In the genomic region with DNA sequence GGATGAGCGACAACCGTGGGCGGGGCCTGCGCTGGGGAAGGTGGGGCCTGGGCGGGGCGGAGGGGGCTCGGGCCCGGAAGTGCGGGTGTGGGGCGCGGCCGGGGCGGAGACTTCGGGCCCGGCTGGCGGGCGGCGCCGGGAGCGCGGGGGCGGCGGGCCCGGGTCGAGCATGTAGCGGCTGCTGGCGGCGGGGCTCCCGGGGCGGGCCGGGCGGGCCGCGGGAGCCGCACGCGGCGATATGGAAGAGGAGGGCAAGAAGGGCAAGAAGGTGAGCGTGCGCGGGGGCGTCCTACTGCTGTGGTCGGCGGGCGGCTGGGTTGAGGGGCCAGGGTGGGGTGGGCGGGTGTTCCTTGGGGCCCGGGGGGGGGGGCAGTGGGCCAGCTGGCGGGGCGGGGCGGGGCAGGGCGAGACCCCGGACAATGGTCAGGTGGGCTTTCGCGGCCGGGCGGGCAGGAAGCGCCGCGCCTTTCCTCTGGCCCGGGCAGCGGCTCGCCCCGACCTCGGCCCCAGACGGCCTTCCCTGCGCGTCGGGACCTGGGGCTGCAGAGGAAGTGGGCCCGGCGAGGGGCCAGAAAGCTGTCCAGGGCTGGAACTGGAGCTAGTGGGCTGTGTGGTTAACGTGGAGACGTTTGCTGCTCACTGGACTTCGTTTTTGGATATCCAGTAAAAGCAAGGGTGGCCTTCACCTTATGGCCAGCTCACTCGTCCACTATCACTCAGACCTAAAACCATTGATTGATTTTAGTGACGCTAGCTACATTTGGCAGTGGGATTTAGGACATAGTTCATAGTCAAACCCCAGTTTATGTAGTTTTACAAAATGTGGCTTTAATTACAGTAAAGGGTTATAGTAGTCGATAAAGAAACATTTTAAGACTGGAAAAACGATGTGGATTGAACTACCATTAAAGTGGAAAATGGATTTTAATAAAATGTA, we compare ENCODE assay signal across 8 cellular contexts. TPM values are rescaled to one million over a fixed set of nuclear protein-coding genes. Genes with fewer than 3 reads are reported as not detected.
A peak's percentile ranks its signal among the peaks of the same experiment; 100 is the strongest.
DNase-seq lines count a peak whose midpoint lies in the region; ATAC-seq and TF ChIP-seq lines count a peak whose summit lies in the region.

A gene (plus strand): TSS at position 106 of the 937 bp plus-strand sequence. CDS start 133 bp downstream, at position 239.

- H3K4me3 Mint-ChIP-seq in CD8-positive, alpha-beta T cell = peak within 1 kb of the TSS; percentile 99

- no peaks in the 10 kb centered on the region for H3K27me3 Mint-ChIP-seq in CD8-positive, alpha-beta T cell (ENCODE audit: low read depth)

- H3K27ac Mint-ChIP-seq in CD8-positive, alpha-beta T cell = peak within 1 kb of the TSS; percentile 98

- DNase-seq in CD8-positive, alpha-beta T cell = peak in 1 of 7 experiments; percentile 55
- DNase-seq in NCI-H748 (lab: John Stamatoyannopoulos, UW; ENCODE audit: unreplicated experiment) (peak; percentile 62), body of pancreas (peak; percentile 48 to 58 (median 54)), skeletal muscle cell (ENCODE audit: low read depth) (no peak), HPDE6-E6E7 (ENCODE audit: extremely low spot score) (no peak), epidermal melanocyte (ENCODE audit: insufficient read length, low spot score) (no peak)

- peak within 1 kb of the TSS; percentile 78 for H3K4me3 ChIP-seq in CD8-positive, alpha-beta T cell (ENCODE audit: low read depth, low read length)
- H3K4me3 ChIP-seq in body of pancreas = peak within 1 kb of the TSS; percentile 41 to 78
- H3K4me3 ChIP-seq in iPS-18c (ENCODE audit: insufficient read depth, low read depth, low read length) = peak within 1 kb of the TSS; percentile 81
- H3K4me3 ChIP-seq in skeletal muscle cell (ENCODE audit: low read depth, low read length) = peak within 1 kb of the TSS; percentile 63

- TF ChIP-seq POLR2A in body of pancreas (IDR thresholded peaks at IDR 0.05) = peak in 2 of 3 donors; percentile 39 to 46

- no peaks in the 10 kb centered on the region for H3K9me3 ChIP-seq in CD8-positive, alpha-beta T cell (ENCODE audit: low read length)
- no peaks in the 10 kb centered on the region for H3K9me3 ChIP-seq in body of pancreas
- H3K9me3 ChIP-seq in iPS-18c (ENCODE audit: control insufficient read depth, insufficient read depth, low read length) = no peaks in the 10 kb centered on the region

- CTCF ChIA-PET in CD8-positive, alpha-beta T cell (lab: Charles Lee) = interaction anchor here (0.9 to 6.3 kb wide), 11 partner anchors 14 to 136 kb away, joined by 3 to 52 read pairs (median 4); no protein-coding TSS in a partner anchor

- no peak for TF ChIP-seq CTCF in CD8-positive, alpha-beta T cell (IDR thresholded peaks at IDR 0.05)
- no peak for TF ChIP-seq CTCF in body of pancreas (IDR thresholded peaks at IDR 0.05)

- intact Hi-C loops in CD8-positive, alpha-beta T cell (cut with DNase I, micrococcal nuclease) = loop anchor here (1.0 to 10.0 kb wide), 6 partner anchors 21 to 418 kb away; a partner anchor contains a TSS
- intact Hi-C loops in body of pancreas (cut with DNase I) = loop anchor here (10.0 kb wide), 1 partner anchor 104 kb away; no protein-coding TSS in a partner anchor

- WGBS in body of pancreas, 2 donors = 0 to 1% methylated on average over 24 to 29 of the region's 77 CpGs

- peaks cover 14% of the 10 kb centered on the region for H3K36me3 Mint-ChIP-seq in CD8-positive, alpha-beta T cell

- H3K4me1 ChIP-seq in CD8-positive, alpha-beta T cell (ENCODE audit: insufficient read depth, low read length) = peaks cover 29% of the 10 kb centered on the region
- peaks cover 20% of the 10 kb centered on the region for H3K4me1 ChIP-seq in body of pancreas

- H3K36me3 ChIP-seq in CD8-positive, alpha-beta T cell (ENCODE audit: insufficient read depth, low read length) = no peaks in the 10 kb centered on the region
- H3K36me3 ChIP-seq in body of pancreas (replicated peaks in 1 of 2; ENCODE audit: insufficient read depth in 1 of 2, low read depth in 2 of 2) = no peaks in the 10 kb centered on the region

- H3K27ac ChIP-seq in CD8-positive, alpha-beta T cell (ENCODE audit: low read depth, low read length) = peak within 1 kb of the TSS; percentile 70
- peak within 1 kb of the TSS; percentile 79 to 92 (median 88) for H3K27ac ChIP-seq in body of pancreas

- no peak for ATAC-seq in CD8-positive, alpha-beta T cell
- ATAC-seq in GM21381 (IDR thresholded peaks at IDR 0.05; ENCODE audit: unreplicated experiment) (peak; percentile 5), body of pancreas (no peak)

- H3K9me3 Mint-ChIP-seq in CD8-positive, alpha-beta T cell = no peaks in the 10 kb centered on the region

- POLR2A ChIA-PET in CD8-positive, alpha-beta T cell (lab: Charles Lee) = interaction anchor here (0.9 to 4.3 kb wide), 22 partner anchors 11 to 511 kb away, joined by 3 to 111 read pairs (median 6); a partner anchor contains a TSS

- no peaks in the 10 kb centered on the region for H3K27me3 ChIP-seq in CD8-positive, alpha-beta T cell (ENCODE audit: insufficient read depth, low read length)
- H3K27me3 ChIP-seq in body of pancreas = no peaks in the 10 kb centered on the region

- peaks cover 47% of the 10 kb centered on the region for H3K4me1 Mint-ChIP-seq in CD8-positive, alpha-beta T cell (ENCODE audit: low read depth)

RNA-seq across cellular contexts. Expression of the gene that starts here (rescaled TPM):
- 10 to 100 TPM; 42.8 to 44.6 TPM for total RNA-seq in CD8-positive, alpha-beta T cell
- total RNA-seq in body of pancreas = 10 to 100 TPM; 19.4 to 22.3 TPM

Comparison
In these comparisons a context has a peak if more than half of its experiments do, and no peak if none do; other contexts are left out.
1. DNase-seq: peak in NCI-H748 (single experiment) and body of pancreas (4 of 4); none in skeletal muscle cell (single experiment), HPDE6-E6E7 (single experiment) and epidermal melanocyte (single experiment).
2. Peak in every context shown above with its lines, with median percentiles within 50 percentile points of each other: H3K4me3 ChIP-seq.